In the genomic region with DNA sequence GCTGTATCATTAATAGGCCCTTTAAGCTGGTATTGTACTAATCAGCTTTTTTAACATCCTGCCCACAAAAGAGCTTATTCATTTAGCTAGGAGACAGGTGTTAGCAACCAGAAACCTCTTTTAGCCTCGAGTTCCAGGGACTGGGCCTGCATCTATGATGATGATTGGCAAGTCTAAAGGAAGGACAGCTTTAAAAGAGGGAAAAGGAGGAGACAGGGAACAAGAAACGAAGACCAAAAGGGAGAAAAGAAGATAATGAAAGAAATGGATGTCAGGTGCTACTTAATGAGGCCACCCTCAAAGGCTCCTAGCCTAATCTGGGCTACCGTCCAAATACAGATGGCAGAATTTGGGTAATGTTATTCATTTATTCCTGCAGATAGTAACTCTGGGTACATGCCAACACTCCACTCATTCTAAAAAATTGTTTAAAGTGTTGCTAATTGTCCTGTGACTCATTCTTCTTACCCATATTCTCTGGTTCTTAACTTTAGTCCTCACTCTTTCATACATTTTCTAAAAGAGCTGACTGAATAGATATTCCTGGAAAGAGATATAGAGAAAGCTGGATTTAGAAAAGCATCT, we compare ENCODE assay signal across 9 cellular contexts. TPM values are rescaled to one million over a fixed set of nuclear protein-coding genes. Genes with fewer than 3 reads are reported as not detected.
DNase-seq lines count a peak whose midpoint lies in the region; ATAC-seq and TF ChIP-seq lines count a peak whose summit lies in the region.
"Had no signal": no experiment of that assay in that cellular context is flagged by ENCODE, and none has a peak within 500 bp of the region (broad histone marks: within the 10 kb centered on the region; RNA-seq: fewer than 3 reads in every experiment).

No MANE protein-coding gene starts in this region.

- H3K9me3 ChIP-seq in CD4-positive, alpha-beta T cell (ENCODE audit: control insufficient read depth, low read length), result no peaks in the 10 kb centered on the region
- H3K9me3 ChIP-seq in T-helper 17 cell (ENCODE audit: control insufficient read depth, low read length, poor library complexity, severe bottlenecking), result no peaks in the 10 kb centered on the region

- H3K36me3 Mint-ChIP-seq in CD4-positive, alpha-beta T cell (ENCODE audit: low read depth), result no peaks in the 10 kb centered on the region
- H3K36me3 Mint-ChIP-seq in T-helper 17 cell (ENCODE audit: low read depth) (no peaks in the 10 kb centered on the region), mesothelial cell of epicardium (no peaks in the 10 kb centered on the region), nephron progenitor cell (ENCODE audit: low read depth) (no peaks in the 10 kb centered on the region)

- no peak for DNase-seq in CD4-positive, alpha-beta T cell
- peak; percentile 31 for DNase-seq in HT-29 (ENCODE audit: low spot score)
- DNase-seq in T-helper 17 cell, result no peak
- peak; percentile 49 for DNase-seq in foreskin melanocyte
- no peak for DNase-seq in mesothelial cell of epicardium (ENCODE audit: low spot score in 2 of 2, unreplicated experiment in 2 of 2)
- DNase-seq in nephron progenitor cell, result no peak
- no peak for DNase-seq in AML-193 (lab: John Stamatoyannopoulos, UW)
- DNase-seq in NCI-H2227 (lab: John Stamatoyannopoulos, UW; ENCODE audit: unreplicated experiment), result no peak

- intact Hi-C loops in CD4-positive, alpha-beta T cell (cut with DNase I, micrococcal nuclease), result loop anchor here in 1 of 2 experiments (1.0 kb wide), 1 partner anchor 9 kb away; no protein-coding TSS in a partner anchor

- CTCF ChIA-PET in CD4-positive, alpha-beta T cell (lab: Charles Lee), result interaction anchor here (1.0 to 1.8 kb wide), 3 partner anchors 9 to 37 kb away, joined by 3 to 9 read pairs (median 4); a partner anchor contains a TSS

- H3K9me3 Mint-ChIP-seq in CD4-positive, alpha-beta T cell, result no peaks in the 10 kb centered on the region
- H3K9me3 Mint-ChIP-seq in mesothelial cell of epicardium (no peaks in the 10 kb centered on the region), nephron progenitor cell (no peaks in the 10 kb centered on the region)

- H3K4me3 Mint-ChIP-seq in CD4-positive, alpha-beta T cell, result peak overlapping the region; percentile 76
- H3K4me3 Mint-ChIP-seq in T-helper 17 cell (peak overlapping the region; percentile 80), mesothelial cell of epicardium (no peak overlapping the region), nephron progenitor cell (no peak overlapping the region)

- POLR2A ChIA-PET in CD4-positive, alpha-beta T cell (lab: Charles Lee), result interaction anchor here (0.7 to 3.1 kb wide), 10 partner anchors 8 to 102 kb away, joined by 3 to 17 read pairs (median 4); a partner anchor contains a TSS

- TF ChIP-seq CTCF in CD4-positive, alpha-beta T cell (IDR thresholded peaks at IDR 0.05), result no peak
- no peak for TF ChIP-seq CTCF in mesothelial cell of epicardium (IDR thresholded peaks at IDR 0.05; ENCODE audit: unreplicated experiment)
- no peak for TF ChIP-seq CTCF in nephron progenitor cell (IDR thresholded peaks at IDR 0.05)

- H3K27ac Mint-ChIP-seq in CD4-positive, alpha-beta T cell, result peak overlapping the region; percentile 79
- H3K27ac Mint-ChIP-seq in T-helper 17 cell, result peak overlapping the region; percentile 93
- H3K27ac Mint-ChIP-seq in mesothelial cell of epicardium, result no peak overlapping the region
- H3K27ac Mint-ChIP-seq in nephron progenitor cell, result no peak overlapping the region

- peak overlapping the region; percentile 64 for H3K27ac ChIP-seq in CD4-positive, alpha-beta T cell (ENCODE audit: low read depth, low read length)

- no peaks in the 10 kb centered on the region for H3K27me3 Mint-ChIP-seq in CD4-positive, alpha-beta T cell
- H3K27me3 Mint-ChIP-seq in T-helper 17 cell, result no peaks in the 10 kb centered on the region
- no peaks in the 10 kb centered on the region for H3K27me3 Mint-ChIP-seq in mesothelial cell of epicardium (ENCODE audit: low read depth)
- peaks cover 8% of the 10 kb centered on the region for H3K27me3 Mint-ChIP-seq in nephron progenitor cell (ENCODE audit: low read depth, poor library complexity)

- H3K27me3 ChIP-seq in CD4-positive, alpha-beta T cell (ENCODE audit: control insufficient read depth, insufficient read depth, low read length), result no peaks in the 10 kb centered on the region

- H3K4me1 Mint-ChIP-seq in CD4-positive, alpha-beta T cell (ENCODE audit: low read depth), result peaks cover 78% of the 10 kb centered on the region
- H3K4me1 Mint-ChIP-seq in T-helper 17 cell, result peaks cover 57% of the 10 kb centered on the region
- peaks cover 31% of the 10 kb centered on the region for H3K4me1 Mint-ChIP-seq in mesothelial cell of epicardium
- peaks cover 4% of the 10 kb centered on the region for H3K4me1 Mint-ChIP-seq in nephron progenitor cell

- peak; percentile 60 for ATAC-seq in CD4-positive, alpha-beta T cell (ENCODE audit: poor library complexity)
- ATAC-seq in T-helper 17 cell, result peak; percentile 71

RNA-seq across cellular contexts. Expression of a gene that starts 18.7 kb away (rescaled TPM):
- total RNA-seq in CD4-positive, alpha-beta T cell, result 10 to 100 TPM; 57.8 to 66.1 TPM
- total RNA-seq in HT-29 (2014; rRNA removed; shearing (Covaris generic)), result 38.6 and 46.0 TPM in 2 replicates
- total RNA-seq in T-helper 17 cell, result 10 to 100 TPM; 71.0 to 72.1 TPM
- 15.8 to 19.8 TPM (median 16.7 TPM) in 3 replicates for total RNA-seq in mesothelial cell of epicardium

RNA-seq across cellular contexts. Expression of a gene that starts 37.5 kb away (rescaled TPM):
- 1 to 10 TPM; 6.2 to 8.6 TPM for total RNA-seq in CD4-positive, alpha-beta T cell
- total RNA-seq in HT-29 (2014; rRNA removed; shearing (Covaris generic)), result 14.9 and 19.5 TPM in 2 replicates
- 10 to 100 TPM in 1 of 2 donors, 1 to 10 TPM in 1; 8.7 to 14.2 TPM for total RNA-seq in T-helper 17 cell
- 12.0 to 17.2 TPM (median 14.8 TPM) in 3 replicates for total RNA-seq in mesothelial cell of epicardium

RNA-seq across cellular contexts. Expression of a gene that starts 39.2 kb away (rescaled TPM):
- not detected for total RNA-seq in CD4-positive, alpha-beta T cell
- total RNA-seq in HT-29 (2014; rRNA removed; shearing (Covaris generic)), result not detected in 2 replicates
- total RNA-seq in T-helper 17 cell (not detected), mesothelial cell of epicardium (not detected in 3 replicates)
- total RNA-seq: glomerular endothelial cell had no signal

RNA-seq across cellular contexts. Expression of a gene that starts 59.9 kb away (rescaled TPM):
- 1 to 10 TPM; 8.9 to 9.5 TPM for total RNA-seq in CD4-positive, alpha-beta T cell
- total RNA-seq in HT-29 (2014; rRNA removed; shearing (Covaris generic)), result 78.8 and 97.6 TPM in 2 replicates
- 1 to 10 TPM; 9.5 to 9.6 TPM for total RNA-seq in T-helper 17 cell
- total RNA-seq in mesothelial cell of epicardium, result 22.4 to 23.8 TPM (median 22.9 TPM) in 3 replicates

Comparison
In these comparisons a context has a peak if more than half of its experiments do, and no peak if none do; other contexts are left out.
1. DNase-seq: peak in HT-29 (single experiment) and foreskin melanocyte (single experiment); none in CD4-positive, alpha-beta T cell (0 of 10), T-helper 17 cell (0 of 3), mesothelial cell of epicardium (0 of 2), nephron progenitor cell (single experiment), AML-193 (0 of 2) and NCI-H2227 (single experiment).
2. H3K27ac Mint-ChIP-seq: peak in CD4-positive, alpha-beta T cell (single experiment) and T-helper 17 cell (single experiment); none in mesothelial cell of epicardium (single experiment) and nephron progenitor cell (single experiment).
3. H3K4me3 Mint-ChIP-seq: peak in CD4-positive, alpha-beta T cell (single experiment) and T-helper 17 cell (single experiment); none in mesothelial cell of epicardium (single experiment) and nephron progenitor cell (single experiment).